ENCODE assay signal across 12 cellular contexts in genomic region chr7:27890205-27890849, GRCh38.
DNase-seq lines count a peak whose midpoint lies in the region; ATAC-seq and TF ChIP-seq lines count a peak whose summit lies in the region.
"Had no signal": no experiment of that assay in that cellular context is flagged by ENCODE, and none has a peak within 500 bp of the region (broad histone marks: within the 10 kb centered on the region; RNA-seq: fewer than 3 reads in every experiment).

No MANE protein-coding gene starts in this region.

- ATAC-seq in GM19328 (IDR thresholded peaks at IDR 0.05; ENCODE audit: unreplicated experiment) (peak; percentile 96), HG02759 (IDR thresholded peaks at IDR 0.05; ENCODE audit: unreplicated experiment) (peak; percentile 100), HG03469 (IDR thresholded peaks at IDR 0.05; ENCODE audit: unreplicated experiment) (peak; percentile 95), left colon (no peak)

- in situ Hi-C loops in GM13976 (cut with MboI; ENCODE audit: low sequenced_read_pairs, unreplicated experiment) = no loop called here

- no peak for TF ChIP-seq CTCF in GM13976 (IDR thresholded peaks at IDR 0.05; ENCODE audit: borderline replicate concordance, control extremely low read depth, extremely low read depth, insufficient read depth, missing control alignments)

- intact Hi-C loops in left colon (cut with DNase I, micrococcal nuclease) = no loop called here

- DNase-seq in GM13976 (ENCODE audit: low spot score) = peak; percentile 62
- DNase-seq in effector CD8-positive, alpha-beta T cell (lab: John Stamatoyannopoulos, UW) = no peak
- DNase-seq in left colon = no peak
- DNase-seq in NCI-H1092 (lab: John Stamatoyannopoulos, UW) = no peak
- DNase-seq in activated CD8-positive, alpha-beta memory T cell treated with anti-CD3 and anti-CD28 coated beads, Interleukin-2, amount 50 U/mL, for 48 hours = no peak
- DNase-seq: activated T-cell treated with anti-CD3 and anti-CD28 coated beads, Interleukin-2, amount 50 U/mL, for 24 hours; KG1; mesendoderm; NCI-H69 had no signal
